8 cellular contexts compared by ENCODE assay signal in the genomic region with DNA sequence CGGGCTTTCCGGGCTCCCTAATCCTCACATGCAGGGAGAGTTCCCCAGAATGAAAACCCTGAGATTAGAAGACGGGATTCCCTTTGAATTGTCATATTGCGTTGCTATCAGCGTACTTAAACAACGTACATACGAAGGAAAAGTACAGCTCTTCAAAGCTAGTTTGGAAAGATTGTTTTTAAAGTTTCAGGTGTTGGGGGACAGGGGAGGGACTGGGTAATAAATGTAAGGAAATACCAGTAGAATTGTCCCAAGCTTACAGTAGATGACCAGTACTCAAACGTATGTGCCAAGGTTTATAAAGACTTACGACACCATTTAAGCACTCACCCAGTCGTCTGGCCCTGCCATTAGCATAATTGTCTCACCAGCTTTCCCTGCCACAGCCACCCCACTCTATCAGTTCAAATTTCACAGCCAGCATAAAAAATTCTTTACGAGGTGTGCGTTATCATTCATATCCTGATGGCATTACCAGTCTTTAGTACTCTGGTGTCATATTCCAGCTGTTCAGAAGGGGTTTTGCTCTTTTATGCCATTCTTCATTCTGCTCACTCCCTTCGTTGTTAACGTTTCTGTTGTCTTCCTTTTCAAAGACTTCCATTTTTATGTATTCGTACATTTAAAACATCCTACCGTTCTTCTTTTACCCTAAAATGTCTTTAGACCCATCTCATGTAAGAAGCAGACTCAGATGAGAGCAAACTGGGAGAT. TPM values are rescaled to one million over a fixed set of nuclear protein-coding genes. Genes with fewer than 3 reads are reported as not detected.
DNase-seq lines count a peak whose midpoint lies in the region; ATAC-seq lines count a peak whose summit lies in the region.

No MANE protein-coding gene starts in this region.

- DNase-seq in CMK (ENCODE audit: low read depth) (peak; percentile 25), HT1080 (ENCODE audit: low read depth) (peak; percentile 49), SHP77 (lab: John Stamatoyannopoulos, UW) (peak; percentile 7 to 28), NK-92 (lab: John Stamatoyannopoulos, UW; ENCODE audit: unreplicated experiment) (no peak)
- no peak for DNase-seq in naive thymus-derived CD4-positive, alpha-beta T cell
- DNase-seq in stimulated activated CD8-positive, alpha-beta memory T cell treated with anti-CD3 and anti-CD28 coated beads, Interleukin-4, amount 100 ng/mL, for 48 hours = no peak

- peak overlapping the region; percentile 87 to 97 (median 96) for H3K27ac Mint-ChIP-seq in naive thymus-derived CD4-positive, alpha-beta T cell

- H3K9me3 ChIP-seq in endocrine pancreas (ENCODE audit: control insufficient read depth, low read length) = no peaks in the 10 kb centered on the region
- H3K9me3 ChIP-seq in naive thymus-derived CD4-positive, alpha-beta T cell (ENCODE audit: control insufficient read depth in 2 of 3, low read length in 3 of 3) = no peaks in the 10 kb centered on the region

- POLR2A ChIA-PET in naive thymus-derived CD4-positive, alpha-beta T cell (lab: Charles Lee) = interaction anchor here (1.1 to 3.2 kb wide), 4 partner anchors 10 to 127 kb away, joined by 3 to 14 read pairs (median 6); a partner anchor contains a TSS

- H3K9me3 Mint-ChIP-seq in naive thymus-derived CD4-positive, alpha-beta T cell = peaks cover 0 to 3% (median 0%) of the 10 kb centered on the region in 11 donors

- H3K36me3 ChIP-seq in endocrine pancreas (ENCODE audit: control insufficient read depth, insufficient read depth, low read length) = no peaks in the 10 kb centered on the region
- H3K36me3 ChIP-seq in naive thymus-derived CD4-positive, alpha-beta T cell (ENCODE audit: control insufficient read depth in 2 of 3, insufficient read depth in 3 of 3, low read length in 3 of 3) = peaks cover 0 to 7% (median 0%) of the 10 kb centered on the region in 3 experiments

- H3K27me3 Mint-ChIP-seq in naive thymus-derived CD4-positive, alpha-beta T cell = peaks cover 0 to 2% (median 0%) of the 10 kb centered on the region in 5 donors

- no peaks in the 10 kb centered on the region for H3K27me3 ChIP-seq in endocrine pancreas (ENCODE audit: control insufficient read depth, insufficient read depth, low read length)
- H3K27me3 ChIP-seq in naive thymus-derived CD4-positive, alpha-beta T cell (ENCODE audit: control insufficient read depth in 2 of 2, insufficient read depth in 2 of 2, low read length in 2 of 2) = no peaks in the 10 kb centered on the region

- CTCF ChIA-PET in naive thymus-derived CD4-positive, alpha-beta T cell (lab: Charles Lee) = interaction anchor here (0.9 to 1.0 kb wide), 2 partner anchors 16 to 154 kb away, joined by 3 read pairs; no protein-coding TSS in a partner anchor

- H3K4me3 Mint-ChIP-seq in naive thymus-derived CD4-positive, alpha-beta T cell = peak overlapping the region; percentile 90 to 100 (median 94)

- ATAC-seq in naive thymus-derived CD4-positive, alpha-beta T cell = no peak
- no peak for ATAC-seq in esophagus mucosa

- H3K4me3 ChIP-seq in endocrine pancreas (ENCODE audit: control insufficient read depth, insufficient read depth, low read length) = peak overlapping the region; percentile 91
- peak overlapping the region; percentile 95 for H3K4me3 ChIP-seq in naive thymus-derived CD4-positive, alpha-beta T cell (ENCODE audit: low read length)

- H3K27ac ChIP-seq in naive thymus-derived CD4-positive, alpha-beta T cell (ENCODE audit: low read depth, low read length) = peak overlapping the region; percentile 94

- peaks cover 0 to 2% (median 0%) of the 10 kb centered on the region in 5 donors for H3K36me3 Mint-ChIP-seq in naive thymus-derived CD4-positive, alpha-beta T cell

- peak overlapping the region; percentile 98 for H3K9ac ChIP-seq in endocrine pancreas (ENCODE audit: control insufficient read depth, insufficient read depth, low read length)

- H3K4me1 Mint-ChIP-seq in naive thymus-derived CD4-positive, alpha-beta T cell = peaks cover 16 to 44% (median 33%) of the 10 kb centered on the region in 7 donors

- H3K4me1 ChIP-seq in endocrine pancreas (ENCODE audit: control insufficient read depth, insufficient read depth, low read length) = peaks cover 7% of the 10 kb centered on the region
- H3K4me1 ChIP-seq in naive thymus-derived CD4-positive, alpha-beta T cell (ENCODE audit: control insufficient read depth in 2 of 2, insufficient read depth in 2 of 2, low read length in 2 of 2) = peaks cover 20 to 23% of the 10 kb centered on the region in 2 donors

- intact Hi-C loops in naive thymus-derived CD4-positive, alpha-beta T cell (cut with micrococcal nuclease) = loop anchor here (1.0 to 5.0 kb wide), 10 partner anchors 56 to 1664 kb away; a partner anchor contains a TSS

RNA-seq across cellular contexts. Expression of a gene that starts 0.8 kb away (rescaled TPM):
- total RNA-seq in HT1080 (2014; rRNA removed; shearing (Covaris generic)) = 128 and 151 TPM in 2 replicates
- 128 and 155 TPM in 2 replicates for polyA plus RNA-seq in HT1080 (2015; cell fraction: cytosol; rRNA removed)
- 464 and 580 TPM in 2 replicates for polyA plus RNA-seq in HT1080 (2015; cell fraction: nucleus; rRNA removed)
- total RNA-seq in naive thymus-derived CD4-positive, alpha-beta T cell = 100 to 1,000 TPM; 236 to 417 (median 288) TPM
- 100 to 1,000 TPM; 234 to 322 TPM for polyA plus RNA-seq in naive thymus-derived CD4-positive, alpha-beta T cell
- 147 TPM for total RNA-seq in esophagus mucosa

RNA-seq across cellular contexts. Expression of a gene that starts 55.4 kb away (rescaled TPM):
- total RNA-seq in HT1080 (2014; rRNA removed; shearing (Covaris generic)) = 26.9 and 29.1 TPM in 2 replicates
- 10.0 and 11.3 TPM in 2 replicates for polyA plus RNA-seq in HT1080 (2015; cell fraction: cytosol; rRNA removed)
- polyA plus RNA-seq in HT1080 (2015; cell fraction: nucleus; rRNA removed) = 23.3 TPM in 2 replicates
- under 1 TPM in 2 of 5 experiments, not detected in 3; 0.35 TPM for total RNA-seq in naive thymus-derived CD4-positive, alpha-beta T cell
- polyA plus RNA-seq in naive thymus-derived CD4-positive, alpha-beta T cell = not detected
- 0.64 TPM for total RNA-seq in esophagus mucosa

Comparison
In these comparisons a context has a peak if more than half of its experiments do, and no peak if none do; other contexts are left out.
1. DNase-seq: peak in CMK (single experiment), HT1080 (single experiment) and SHP77 (2 of 2); none in naive thymus-derived CD4-positive, alpha-beta T cell (0 of 9), NK-92 (single experiment) and stimulated activated CD8-positive, alpha-beta memory T cell treated with anti-CD3 and anti-CD28 coated beads, Interleukin-4, amount 100 ng/mL, for 48 hours (single experiment).
2. RNA of a gene that starts 55.4 kb away (total RNA-seq): 26.9 to 29.1 TPM in HT1080; 0.64 TPM in esophagus mucosa (single experiment) and 0.35 TPM in naive thymus-derived CD4-positive, alpha-beta T cell; every median in the first group is over 10 times any median in the second.